Comparison of ENCODE assay signal across 8 cellular contexts in the genomic region with DNA sequence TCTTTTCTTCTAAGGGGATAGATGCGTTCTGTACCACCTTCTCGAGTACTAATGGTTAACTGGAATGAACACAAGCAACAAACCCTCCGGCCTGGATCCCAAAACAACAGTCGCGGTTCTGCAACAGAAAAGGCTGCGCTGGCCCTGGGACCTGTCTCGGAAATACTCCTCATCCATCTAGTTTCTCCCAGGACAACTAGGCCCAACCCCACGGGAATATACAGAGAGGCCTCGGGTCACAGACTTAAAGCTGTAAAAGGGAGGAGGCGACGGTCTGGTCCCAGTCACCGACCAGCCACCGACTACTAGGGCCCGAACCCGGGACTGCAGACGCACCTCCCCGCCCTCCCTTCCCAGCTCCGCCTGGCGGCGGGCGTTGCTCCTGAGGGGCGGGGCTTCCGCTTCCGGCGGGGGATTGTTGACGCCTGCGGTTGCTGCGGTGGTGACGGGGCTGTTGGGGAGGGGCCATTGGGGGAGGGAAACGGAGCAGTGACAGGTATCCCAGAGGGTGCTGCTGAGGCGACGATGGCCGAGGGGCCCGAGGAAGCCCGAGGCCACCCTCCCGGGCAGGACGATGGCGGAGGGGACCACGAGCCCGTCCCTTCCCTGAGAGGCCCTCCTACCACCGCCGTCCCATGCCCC. TPM values are rescaled to one million over a fixed set of nuclear protein-coding genes. Genes with fewer than 3 reads are reported as not detected.
A peak's percentile ranks its signal among the peaks of the same experiment; 100 is the strongest.
DNase-seq lines count a peak whose midpoint lies in the region; ATAC-seq and TF ChIP-seq lines count a peak whose summit lies in the region.

A gene with protein sequence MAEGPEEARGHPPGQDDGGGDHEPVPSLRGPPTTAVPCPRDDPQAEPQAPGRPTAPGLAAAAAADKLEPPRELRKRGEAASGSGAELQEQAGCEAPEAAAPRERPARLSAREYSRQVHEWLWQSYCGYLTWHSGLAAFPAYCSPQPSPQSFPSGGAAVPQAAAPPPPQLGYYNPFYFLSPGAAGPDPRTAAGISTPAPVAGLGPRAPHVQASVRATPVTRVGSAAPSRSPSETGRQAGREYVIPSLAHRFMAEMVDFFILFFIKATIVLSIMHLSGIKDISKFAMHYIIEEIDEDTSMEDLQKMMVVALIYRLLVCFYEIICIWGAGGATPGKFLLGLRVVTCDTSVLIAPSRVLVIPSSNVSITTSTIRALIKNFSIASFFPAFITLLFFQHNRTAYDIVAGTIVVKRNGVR (plus strand): TSS at position 418 of the 642 bp plus-strand sequence. CDS start 108 bp downstream, at position 526.

- BruUV-seq in PC-3 (replicated peaks; lab: Mats Ljungman, UMichigan) = no TSS peak

- POLR2A ChIA-PET in PC-3 (lab: Charles Lee; ENCODE audit: unreplicated experiment) = interaction anchor here (0.6 to 0.7 kb wide), 4 partner anchors 11 to 855 kb away, joined by 3 to 21 read pairs (median 8); no protein-coding TSS in a partner anchor

- ATAC-seq in DND-41 (ENCODE audit: insufficient read depth, low read depth) (peak; percentile 83), GM21717 (IDR thresholded peaks at IDR 0.05; ENCODE audit: unreplicated experiment) (peak; percentile 88), PC-3 (peak; percentile 88)
- ATAC-seq in activated T-cell treated with anti-CD3 and anti-CD28 coated beads, Interleukin-2, amount 50 U/mL, for 72 hours (replicated peaks in 1 of 2) = peak; percentile 88

- H3K4me1 ChIP-seq in DND-41 (ENCODE audit: insufficient read depth, low read length) (peaks cover 28% of the 10 kb centered on the region), PC-3 (ENCODE audit: insufficient read depth, low read length) (peaks cover 9% of the 10 kb centered on the region; the same call in 1 of the 2 replicates), esophagus muscularis mucosa (peaks cover 14 to 32% (median 24%) of the 10 kb centered on the region in 4 donors), muscle layer of duodenum (ENCODE audit: control insufficient read depth in 1 of 2, insufficient read depth in 2 of 2, low read length in 2 of 2) (peaks cover 0 to 9% of the 10 kb centered on the region in 2 donors)

- peak within 1 kb of the TSS; percentile 98 for H3K27ac Mint-ChIP-seq in activated T-cell treated with anti-CD3 and anti-CD28 coated beads, Interleukin-2, amount 50 U/mL, for 72 hours

- peaks cover 4% of the 10 kb centered on the region; the same call in 1 of the 2 replicates for H3K79me2 ChIP-seq in DND-41 (ENCODE audit: insufficient read depth, low read length)
- peaks cover 14% of the 10 kb centered on the region for H3K79me2 ChIP-seq in PC-3 (ENCODE audit: low read length)

- H3K4me1 Mint-ChIP-seq in activated T-cell treated with anti-CD3 and anti-CD28 coated beads, Interleukin-2, amount 50 U/mL, for 72 hours (ENCODE audit: low read depth) = peaks cover 38% of the 10 kb centered on the region

- CTCF ChIA-PET in PC-3 (lab: Charles Lee) = interaction anchor here (0.6 to 1.6 kb wide), 3 partner anchors 11 to 209 kb away, joined by 7 to 23 read pairs (median 12); no protein-coding TSS in a partner anchor

- H2AFZ ChIP-seq in DND-41 (ENCODE audit: low read depth, low read length) (peak within 1 kb of the TSS; percentile 97), PC-3 (ENCODE audit: low read length) (peak within 1 kb of the TSS; percentile 79)

- peak; percentile 28 for TF ChIP-seq POLR2A in esophagus muscularis mucosa (IDR thresholded peaks at IDR 0.05; ENCODE audit: low read depth)

- DNase-seq in DND-41 (peak; percentile 95), PC-3 (peak; percentile 94), esophagus muscularis mucosa (ENCODE audit: extremely low spot score) (peak; percentile 97)
- peak; percentile 88 for DNase-seq in Jurkat, Clone E6-1 (ENCODE audit: low read depth, low spot score)
- peak; percentile 95 to 97 for DNase-seq in activated T-cell treated with anti-CD3 and anti-CD28 coated beads, Interleukin-2, amount 50 U/mL, for 72 hours
- DNase-seq in stimulated activated CD8-positive, alpha-beta memory T cell treated with anti-CD3 and anti-CD28 coated beads, Interleukin-7, amount 100 ng/mL, for 4 hours (ENCODE audit: low read depth in 2 of 2) = peak; percentile 91 to 93

- no peak for TF ChIP-seq EP300 in esophagus muscularis mucosa (IDR thresholded peaks at IDR 0.05)

- no peaks in the 10 kb centered on the region for H3F3A ChIP-seq in PC-3 (ENCODE audit: low read length, unreplicated experiment)

- peaks cover 4 to 9% of the 10 kb centered on the region in 2 donors for H3K36me3 Mint-ChIP-seq in activated T-cell treated with anti-CD3 and anti-CD28 coated beads, Interleukin-2, amount 50 U/mL, for 72 hours (ENCODE audit: insufficient read depth in 2 of 2)

- no peaks in the 10 kb centered on the region for H3K27me3 Mint-ChIP-seq in activated T-cell treated with anti-CD3 and anti-CD28 coated beads, Interleukin-2, amount 50 U/mL, for 72 hours (ENCODE audit: low read depth)

- TF ChIP-seq CTCF in DND-41 (IDR thresholded peaks at IDR 0.05; ENCODE audit: borderline replicate concordance, extremely low read depth, low read length, poor library complexity, severe bottlenecking) = peak; percentile 51
- TF ChIP-seq CTCF in PC-3 (conservative IDR thresholded peaks at IDR 0.05; ENCODE audit: low read depth, low read length) = 0 out of 2 replicates have a peak, but pooled peaks have one; percentile 19
- TF ChIP-seq CTCF in esophagus muscularis mucosa (IDR thresholded peaks at IDR 0.05) = peak; percentile 42 to 73 (median 67)

- H3K4me2 ChIP-seq in DND-41 (ENCODE audit: insufficient read depth, low read length) = peak within 1 kb of the TSS; percentile 89
- H3K4me2 ChIP-seq in PC-3 (ENCODE audit: low read length) = peak within 1 kb of the TSS; percentile 93

- H3K9ac ChIP-seq in DND-41 (ENCODE audit: low read depth, low read length) = peak within 1 kb of the TSS; percentile 90
- H3K9ac ChIP-seq in PC-3 (ENCODE audit: low read length) = peak within 1 kb of the TSS; percentile 71

- peaks cover 4% of the 10 kb centered on the region; the same call in 1 of the 2 replicates for H4K20me1 ChIP-seq in DND-41 (ENCODE audit: insufficient read depth, low read length)
- H4K20me1 ChIP-seq in PC-3 (ENCODE audit: low read length) = no peaks in the 10 kb centered on the region

- intact Hi-C loops in PC-3 (cut with micrococcal nuclease) = loop anchor here (1.0 to 5.0 kb wide), 2 partner anchors 105 to 202 kb away; no protein-coding TSS in a partner anchor
- intact Hi-C loops in esophagus muscularis mucosa (cut with DNase I) = loop anchor here (10.0 kb wide), 1 partner anchor 105 kb away; a partner anchor contains a TSS

- peaks cover 4% of the 10 kb centered on the region; the same call in 1 of the 2 replicates for H3K36me3 ChIP-seq in DND-41 (ENCODE audit: insufficient read depth, low read length)
- no peaks in the 10 kb centered on the region for H3K36me3 ChIP-seq in PC-3 (ENCODE audit: low read depth, low read length)
- H3K36me3 ChIP-seq in esophagus muscularis mucosa = peaks cover 3 to 26% (median 12%) of the 10 kb centered on the region in 4 donors
- peaks cover 0 to 15% of the 10 kb centered on the region in 2 donors for H3K36me3 ChIP-seq in muscle layer of duodenum (ENCODE audit: control insufficient read depth in 1 of 2, insufficient read depth in 2 of 2, low read length in 2 of 2)

- no peaks in the 10 kb centered on the region for H3K9me3 ChIP-seq in DND-41 (ENCODE audit: insufficient read depth, low read length, severe bottlenecking)
- no peaks in the 10 kb centered on the region for H3K9me3 ChIP-seq in PC-3 (ENCODE audit: low read length)
- no peaks in the 10 kb centered on the region for H3K9me3 ChIP-seq in esophagus muscularis mucosa
- H3K9me3 ChIP-seq in muscle layer of duodenum (ENCODE audit: control insufficient read depth in 1 of 2, low read length in 2 of 2) = no peaks in the 10 kb centered on the region

- peaks cover 0 to 1% of the 10 kb centered on the region in 2 donors for H3K9me3 Mint-ChIP-seq in activated T-cell treated with anti-CD3 and anti-CD28 coated beads, Interleukin-2, amount 50 U/mL, for 72 hours

- peak within 1 kb of the TSS; percentile 78 for H3K27ac ChIP-seq in DND-41 (ENCODE audit: low read length)
- H3K27ac ChIP-seq in PC-3 (ENCODE audit: low read length) = no peak within 1 kb of the TSS
- peak within 1 kb of the TSS; percentile 95 to 99 (median 98) for H3K27ac ChIP-seq in esophagus muscularis mucosa (replicated peaks in 1 of 4)
- H3K27ac ChIP-seq in muscle layer of duodenum (ENCODE audit: low read length) = peak within 1 kb of the TSS; percentile 78

- H3K4me3 ChIP-seq in DND-41 (ENCODE audit: low read depth in 1 of 2, low read length in 2 of 2) (peak within 1 kb of the TSS; percentile 67 to 73; a peak in 3 of 4 replicates), PC-3 (ENCODE audit: low read length) (peak within 1 kb of the TSS; percentile 71), esophagus muscularis mucosa (peak within 1 kb of the TSS; percentile 72 to 99 (median 96)), muscle layer of duodenum (ENCODE audit: low read depth in 1 of 2, low read length in 2 of 2) (peak within 1 kb of the TSS; percentile 75 to 94)
- peak within 1 kb of the TSS; percentile 65 for H3K4me3 ChIP-seq in Jurkat, Clone E6-1 (ENCODE audit: low read length)

- H3K4me3 Mint-ChIP-seq in activated T-cell treated with anti-CD3 and anti-CD28 coated beads, Interleukin-2, amount 50 U/mL, for 72 hours = peak within 1 kb of the TSS; percentile 92 to 99

- 20% methylated on average over 10 of the region's 42 CpGs for WGBS in esophagus muscularis mucosa

- H3K27me3 ChIP-seq in DND-41 (ENCODE audit: insufficient read depth, low read length, poor library complexity) (no peaks in the 10 kb centered on the region), PC-3 (ENCODE audit: low read length) (no peaks in the 10 kb centered on the region), esophagus muscularis mucosa (no peaks in the 10 kb centered on the region), muscle layer of duodenum (ENCODE audit: low read depth, low read length) (no peaks in the 10 kb centered on the region)

- no peaks in the 10 kb centered on the region for H3K9me2 ChIP-seq in PC-3 (replicated peaks; ENCODE audit: low read length)

RNA-seq across cellular contexts. Expression of the gene that starts here (rescaled TPM):
- 6.6 TPM for polyA plus RNA-seq in Jurkat, Clone E6-1 (2012; ENCODE audit: insufficient read depth, insufficient read length)
- 8.5 and 9.0 TPM in 2 replicates for total RNA-seq in PC-3 (2014; rRNA removed)
- 1 to 10 TPM; 6.3 to 7.3 TPM for total RNA-seq in activated T-cell treated with anti-CD3 and anti-CD28 coated beads, Interleukin-2, amount 50 U/mL, for 72 hours
- total RNA-seq in esophagus muscularis mucosa = 10 to 100 TPM; 36.8 to 58.8 (median 40.9) TPM
